1 cellular context compared by ENCODE assay signal in the genomic region with DNA sequence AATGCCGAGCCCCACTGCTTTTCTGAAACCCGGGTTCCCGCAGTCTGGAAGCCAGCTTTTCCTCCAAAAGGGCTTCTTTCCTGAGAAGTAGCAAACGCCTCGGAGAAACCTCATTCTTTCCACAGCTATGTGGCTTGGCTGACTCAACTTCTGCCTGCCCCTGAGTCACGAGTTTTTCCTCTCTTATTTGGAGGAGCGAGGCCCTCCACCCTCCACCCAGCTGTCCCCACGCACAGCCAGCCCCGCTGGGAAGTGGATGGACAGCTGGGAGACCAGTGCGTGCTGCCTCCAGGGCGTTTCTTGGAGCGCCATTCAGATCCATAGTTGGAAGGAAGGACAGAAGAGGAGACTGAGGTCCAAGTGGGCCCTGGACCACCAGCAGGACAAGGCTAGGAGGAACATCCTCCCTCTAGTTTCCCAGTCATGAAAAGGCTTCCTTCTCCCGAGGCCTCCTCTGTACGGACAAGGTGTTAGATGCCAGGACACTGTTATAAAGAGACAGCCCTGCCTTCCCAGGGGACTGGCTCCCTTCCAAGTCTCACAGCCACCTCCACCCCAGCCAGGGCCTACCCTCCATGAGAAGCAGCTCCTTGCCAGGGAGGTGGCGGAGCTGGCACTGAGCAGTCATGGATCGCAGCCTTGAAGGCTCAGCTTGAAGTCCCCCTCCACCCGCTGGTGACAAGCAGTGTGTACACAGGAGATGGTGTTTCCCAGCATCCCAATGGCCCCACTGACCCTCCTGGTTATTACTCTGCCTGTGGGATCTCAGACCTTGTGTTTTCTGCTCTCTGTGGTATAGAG.
TF ChIP-seq lines count a peak whose summit lies in the region.

No MANE protein-coding gene starts in this region.

TF ChIP-seq in K562, 482 proteins besides CTCF, POLR2A, EP300 and RAD21 (continued from another document and continues in another):
- TF ChIP-seq, protein P1, sequence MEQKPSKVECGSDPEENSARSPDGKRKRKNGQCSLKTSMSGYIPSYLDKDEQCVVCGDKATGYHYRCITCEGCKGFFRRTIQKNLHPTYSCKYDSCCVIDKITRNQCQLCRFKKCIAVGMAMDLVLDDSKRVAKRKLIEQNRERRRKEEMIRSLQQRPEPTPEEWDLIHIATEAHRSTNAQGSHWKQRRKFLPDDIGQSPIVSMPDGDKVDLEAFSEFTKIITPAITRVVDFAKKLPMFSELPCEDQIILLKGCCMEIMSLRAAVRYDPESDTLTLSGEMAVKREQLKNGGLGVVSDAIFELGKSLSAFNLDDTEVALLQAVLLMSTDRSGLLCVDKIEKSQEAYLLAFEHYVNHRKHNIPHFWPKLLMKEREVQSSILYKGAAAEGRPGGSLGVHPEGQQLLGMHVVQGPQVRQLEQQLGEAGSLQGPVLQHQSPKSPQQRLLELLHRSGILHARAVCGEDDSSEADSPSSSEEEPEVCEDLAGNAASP (IDR thresholded peaks at IDR 0.05), result no peak
- TF ChIP-seq PURB (CRISPR knock-in tag; IDR thresholded peaks at IDR 0.05; ENCODE audit: low read depth), result no peak
- no peak for TF ChIP-seq DACH1 (IDR thresholded peaks at IDR 0.05; ENCODE audit: partially characterized antibody)
- TF ChIP-seq ZNF354B (CRISPR knock-in tag; IDR thresholded peaks at IDR 0.05), result no peak
- peak; percentile 41; the same call in 1 of the 2 replicates for TF ChIP-seq RBFOX2 (IDR thresholded peaks at IDR 0.05; ENCODE audit: low read depth, low read length)
- peak; percentile 69; the same call in 1 of the 2 replicates for TF ChIP-seq ARID1B (IDR thresholded peaks at IDR 0.05)
- TF ChIP-seq BHLHE40 (IDR thresholded peaks at IDR 0.05; ENCODE audit: low read length), result peak; percentile 47; the same call in 1 of the 2 replicates
- TF ChIP-seq KDM4B (IDR thresholded peaks at IDR 0.05; ENCODE audit: borderline replicate concordance in 2 of 2, low read depth in 1 of 2), result no peak
- TF ChIP-seq, protein P2, sequence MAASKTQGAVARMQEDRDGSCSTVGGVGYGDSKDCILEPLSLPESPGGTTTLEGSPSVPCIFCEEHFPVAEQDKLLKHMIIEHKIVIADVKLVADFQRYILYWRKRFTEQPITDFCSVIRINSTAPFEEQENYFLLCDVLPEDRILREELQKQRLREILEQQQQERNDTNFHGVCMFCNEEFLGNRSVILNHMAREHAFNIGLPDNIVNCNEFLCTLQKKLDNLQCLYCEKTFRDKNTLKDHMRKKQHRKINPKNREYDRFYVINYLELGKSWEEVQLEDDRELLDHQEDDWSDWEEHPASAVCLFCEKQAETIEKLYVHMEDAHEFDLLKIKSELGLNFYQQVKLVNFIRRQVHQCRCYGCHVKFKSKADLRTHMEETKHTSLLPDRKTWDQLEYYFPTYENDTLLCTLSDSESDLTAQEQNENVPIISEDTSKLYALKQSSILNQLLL (CRISPR knock-in tag; IDR thresholded peaks at IDR 0.05; ENCODE audit: borderline replicate concordance), result no peak
- no peak for TF ChIP-seq EZH2 (IDR thresholded peaks at IDR 0.05; ENCODE audit: borderline replicate concordance, low read depth, low read length)
- TF ChIP-seq, protein P3, sequence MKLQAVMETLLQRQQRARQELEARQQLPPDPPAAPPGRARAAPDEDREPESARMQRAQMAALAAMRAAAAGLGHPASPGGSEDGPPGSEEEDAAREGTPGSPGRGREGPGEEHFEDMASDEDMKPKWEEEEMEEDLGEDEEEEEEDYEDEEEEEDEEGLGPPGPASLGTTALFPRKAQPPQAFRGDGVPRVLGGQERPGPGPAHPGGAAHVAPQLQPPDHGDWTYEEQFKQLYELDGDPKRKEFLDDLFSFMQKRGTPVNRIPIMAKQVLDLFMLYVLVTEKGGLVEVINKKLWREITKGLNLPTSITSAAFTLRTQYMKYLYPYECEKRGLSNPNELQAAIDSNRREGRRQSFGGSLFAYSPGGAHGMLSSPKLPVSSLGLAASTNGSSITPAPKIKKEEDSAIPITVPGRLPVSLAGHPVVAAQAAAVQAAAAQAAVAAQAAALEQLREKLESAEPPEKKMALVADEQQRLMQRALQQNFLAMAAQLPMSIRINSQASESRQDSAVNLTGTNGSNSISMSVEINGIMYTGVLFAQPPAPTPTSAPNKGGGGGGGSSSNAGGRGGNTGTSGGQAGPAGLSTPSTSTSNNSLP (IDR thresholded peaks at IDR 0.05; ENCODE audit: borderline replicate concordance, low read depth, low read length), result no peak
- no peak for TF ChIP-seq PTTG1 (tag; IDR thresholded peaks at IDR 0.05; ENCODE audit: low read depth)
- TF ChIP-seq, protein P4, sequence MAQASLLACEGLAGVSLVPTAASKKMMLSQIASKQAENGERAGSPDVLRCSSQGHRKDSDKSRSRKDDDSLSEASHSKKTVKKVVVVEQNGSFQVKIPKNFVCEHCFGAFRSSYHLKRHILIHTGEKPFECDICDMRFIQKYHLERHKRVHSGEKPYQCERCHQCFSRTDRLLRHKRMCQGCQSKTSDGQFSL (CRISPR knock-in tag; IDR thresholded peaks at IDR 0.05), result no peak
- TF ChIP-seq, protein P4 (tag; IDR thresholded peaks at IDR 0.05), result no peak
- no peak for TF ChIP-seq EGR1 (conservative IDR thresholded peaks at IDR 0.05)
- no peak for TF ChIP-seq POLR2AphosphoS2 (IDR thresholded peaks at IDR 0.05; ENCODE audit: low read length)
- TF ChIP-seq SMAD4 (CRISPR knock-in tag; conservative IDR thresholded peaks at IDR 0.05), result peak; percentile 72; the same call in 1 of the 2 replicates
- no peak for TF ChIP-seq PPARD (CRISPR knock-in tag; IDR thresholded peaks at IDR 0.05)
- TF ChIP-seq SOX6 (IDR thresholded peaks at IDR 0.05), result no peak
- TF ChIP-seq, protein P5, sequence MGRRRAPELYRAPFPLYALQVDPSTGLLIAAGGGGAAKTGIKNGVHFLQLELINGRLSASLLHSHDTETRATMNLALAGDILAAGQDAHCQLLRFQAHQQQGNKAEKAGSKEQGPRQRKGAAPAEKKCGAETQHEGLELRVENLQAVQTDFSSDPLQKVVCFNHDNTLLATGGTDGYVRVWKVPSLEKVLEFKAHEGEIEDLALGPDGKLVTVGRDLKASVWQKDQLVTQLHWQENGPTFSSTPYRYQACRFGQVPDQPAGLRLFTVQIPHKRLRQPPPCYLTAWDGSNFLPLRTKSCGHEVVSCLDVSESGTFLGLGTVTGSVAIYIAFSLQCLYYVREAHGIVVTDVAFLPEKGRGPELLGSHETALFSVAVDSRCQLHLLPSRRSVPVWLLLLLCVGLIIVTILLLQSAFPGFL (CRISPR knock-in tag; IDR thresholded peaks at IDR 0.05), result no peak
- TF ChIP-seq L3MBTL2 (IDR thresholded peaks at IDR 0.05), result peak; percentile 72
- TF ChIP-seq, protein P6, sequence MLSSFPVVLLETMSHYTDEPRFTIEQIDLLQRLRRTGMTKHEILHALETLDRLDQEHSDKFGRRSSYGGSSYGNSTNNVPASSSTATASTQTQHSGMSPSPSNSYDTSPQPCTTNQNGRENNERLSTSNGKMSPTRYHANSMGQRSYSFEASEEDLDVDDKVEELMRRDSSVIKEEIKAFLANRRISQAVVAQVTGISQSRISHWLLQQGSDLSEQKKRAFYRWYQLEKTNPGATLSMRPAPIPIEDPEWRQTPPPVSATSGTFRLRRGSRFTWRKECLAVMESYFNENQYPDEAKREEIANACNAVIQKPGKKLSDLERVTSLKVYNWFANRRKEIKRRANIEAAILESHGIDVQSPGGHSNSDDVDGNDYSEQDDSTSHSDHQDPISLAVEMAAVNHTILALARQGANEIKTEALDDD (IDR thresholded peaks at IDR 0.05), result no peak
- TF ChIP-seq MIER1 (IDR thresholded peaks at IDR 0.05; ENCODE audit: low read depth), result no peak
- no peak for TF ChIP-seq POLR2B (IDR thresholded peaks at IDR 0.05; ENCODE audit: low read depth, partially characterized antibody)
- TF ChIP-seq MTF1 (CRISPR knock-in tag; IDR thresholded peaks at IDR 0.05; ENCODE audit: borderline replicate concordance), result no peak
- no peak for TF ChIP-seq U2AF1 (optimal IDR thresholded peaks at IDR 0.05; ENCODE audit: low read depth, low read length)
- no peak for TF ChIP-seq ZNF282 (CRISPR knock-in tag; IDR thresholded peaks at IDR 0.05)
- TF ChIP-seq, protein P7, sequence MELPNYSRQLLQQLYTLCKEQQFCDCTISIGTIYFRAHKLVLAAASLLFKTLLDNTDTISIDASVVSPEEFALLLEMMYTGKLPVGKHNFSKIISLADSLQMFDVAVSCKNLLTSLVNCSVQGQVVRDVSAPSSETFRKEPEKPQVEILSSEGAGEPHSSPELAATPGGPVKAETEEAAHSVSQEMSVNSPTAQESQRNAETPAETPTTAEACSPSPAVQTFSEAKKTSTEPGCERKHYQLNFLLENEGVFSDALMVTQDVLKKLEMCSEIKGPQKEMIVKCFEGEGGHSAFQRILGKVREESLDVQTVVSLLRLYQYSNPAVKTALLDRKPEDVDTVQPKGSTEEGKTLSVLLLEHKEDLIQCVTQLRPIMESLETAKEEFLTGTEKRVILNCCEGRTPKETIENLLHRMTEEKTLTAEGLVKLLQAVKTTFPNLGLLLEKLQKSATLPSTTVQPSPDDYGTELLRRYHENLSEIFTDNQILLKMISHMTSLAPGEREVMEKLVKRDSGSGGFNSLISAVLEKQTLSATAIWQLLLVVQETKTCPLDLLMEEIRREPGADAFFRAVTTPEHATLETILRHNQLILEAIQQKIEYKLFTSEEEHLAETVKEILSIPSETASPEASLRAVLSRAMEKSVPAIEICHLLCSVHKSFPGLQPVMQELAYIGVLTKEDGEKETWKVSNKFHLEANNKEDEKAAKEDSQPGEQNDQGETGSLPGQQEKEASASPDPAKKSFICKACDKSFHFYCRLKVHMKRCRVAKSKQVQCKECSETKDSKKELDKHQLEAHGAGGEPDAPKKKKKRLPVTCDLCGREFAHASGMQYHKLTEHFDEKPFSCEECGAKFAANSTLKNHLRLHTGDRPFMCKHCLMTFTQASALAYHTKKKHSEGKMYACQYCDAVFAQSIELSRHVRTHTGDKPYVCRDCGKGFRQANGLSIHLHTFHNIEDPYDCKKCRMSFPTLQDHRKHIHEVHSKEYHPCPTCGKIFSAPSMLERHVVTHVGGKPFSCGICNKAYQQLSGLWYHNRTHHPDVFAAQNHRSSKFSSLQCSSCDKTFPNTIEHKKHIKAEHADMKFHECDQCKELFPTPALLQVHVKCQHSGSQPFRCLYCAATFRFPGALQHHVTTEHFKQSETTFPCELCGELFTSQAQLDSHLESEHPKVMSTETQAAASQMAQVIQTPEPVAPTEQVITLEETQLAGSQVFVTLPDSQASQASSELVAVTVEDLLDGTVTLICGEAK (IDR thresholded peaks at IDR 0.05), result no peak
- TF ChIP-seq, protein P7 (CRISPR knock-in tag; IDR thresholded peaks at IDR 0.05), result no peak
- no peak for TF ChIP-seq MECOM (CRISPR knock-in tag; IDR thresholded peaks at IDR 0.05)
- TF ChIP-seq EP400 (IDR thresholded peaks at IDR 0.05), result no peak; the same call in 1 of the 2 replicates
- no peak for TF ChIP-seq ZNF707 (CRISPR knock-in tag; conservative IDR thresholded peaks at IDR 0.05)
- TF ChIP-seq, protein P8, sequence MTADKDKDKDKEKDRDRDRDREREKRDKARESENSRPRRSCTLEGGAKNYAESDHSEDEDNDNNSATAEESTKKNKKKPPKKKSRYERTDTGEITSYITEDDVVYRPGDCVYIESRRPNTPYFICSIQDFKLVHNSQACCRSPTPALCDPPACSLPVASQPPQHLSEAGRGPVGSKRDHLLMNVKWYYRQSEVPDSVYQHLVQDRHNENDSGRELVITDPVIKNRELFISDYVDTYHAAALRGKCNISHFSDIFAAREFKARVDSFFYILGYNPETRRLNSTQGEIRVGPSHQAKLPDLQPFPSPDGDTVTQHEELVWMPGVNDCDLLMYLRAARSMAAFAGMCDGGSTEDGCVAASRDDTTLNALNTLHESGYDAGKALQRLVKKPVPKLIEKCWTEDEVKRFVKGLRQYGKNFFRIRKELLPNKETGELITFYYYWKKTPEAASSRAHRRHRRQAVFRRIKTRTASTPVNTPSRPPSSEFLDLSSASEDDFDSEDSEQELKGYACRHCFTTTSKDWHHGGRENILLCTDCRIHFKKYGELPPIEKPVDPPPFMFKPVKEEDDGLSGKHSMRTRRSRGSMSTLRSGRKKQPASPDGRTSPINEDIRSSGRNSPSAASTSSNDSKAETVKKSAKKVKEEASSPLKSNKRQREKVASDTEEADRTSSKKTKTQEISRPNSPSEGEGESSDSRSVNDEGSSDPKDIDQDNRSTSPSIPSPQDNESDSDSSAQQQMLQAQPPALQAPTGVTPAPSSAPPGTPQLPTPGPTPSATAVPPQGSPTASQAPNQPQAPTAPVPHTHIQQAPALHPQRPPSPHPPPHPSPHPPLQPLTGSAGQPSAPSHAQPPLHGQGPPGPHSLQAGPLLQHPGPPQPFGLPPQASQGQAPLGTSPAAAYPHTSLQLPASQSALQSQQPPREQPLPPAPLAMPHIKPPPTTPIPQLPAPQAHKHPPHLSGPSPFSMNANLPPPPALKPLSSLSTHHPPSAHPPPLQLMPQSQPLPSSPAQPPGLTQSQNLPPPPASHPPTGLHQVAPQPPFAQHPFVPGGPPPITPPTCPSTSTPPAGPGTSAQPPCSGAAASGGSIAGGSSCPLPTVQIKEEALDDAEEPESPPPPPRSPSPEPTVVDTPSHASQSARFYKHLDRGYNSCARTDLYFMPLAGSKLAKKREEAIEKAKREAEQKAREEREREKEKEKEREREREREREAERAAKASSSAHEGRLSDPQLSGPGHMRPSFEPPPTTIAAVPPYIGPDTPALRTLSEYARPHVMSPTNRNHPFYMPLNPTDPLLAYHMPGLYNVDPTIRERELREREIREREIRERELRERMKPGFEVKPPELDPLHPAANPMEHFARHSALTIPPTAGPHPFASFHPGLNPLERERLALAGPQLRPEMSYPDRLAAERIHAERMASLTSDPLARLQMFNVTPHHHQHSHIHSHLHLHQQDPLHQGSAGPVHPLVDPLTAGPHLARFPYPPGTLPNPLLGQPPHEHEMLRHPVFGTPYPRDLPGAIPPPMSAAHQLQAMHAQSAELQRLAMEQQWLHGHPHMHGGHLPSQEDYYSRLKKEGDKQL (CRISPR knock-in tag; IDR thresholded peaks at IDR 0.05; ENCODE audit: borderline replicate concordance), result no peak
